Comparison of ENCODE assay signal across 8 cellular contexts in the genomic region with DNA sequence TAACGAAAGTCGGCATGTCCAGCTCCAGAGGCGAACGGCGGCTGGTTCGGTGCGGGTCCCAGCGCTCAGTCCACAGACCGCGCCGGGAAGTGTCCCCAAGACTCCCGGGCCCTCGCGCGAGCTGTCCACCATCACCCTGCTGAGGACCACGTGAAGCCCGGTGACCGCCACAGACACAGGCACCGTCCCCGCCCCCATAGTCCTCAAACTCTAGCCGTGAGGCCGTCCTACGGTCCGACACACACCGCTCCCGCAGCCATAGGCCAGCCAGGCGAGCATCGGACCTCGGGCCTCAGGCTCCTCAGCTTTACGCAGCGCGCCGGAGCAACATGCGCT. TPM values are rescaled to one million over a fixed set of nuclear protein-coding genes. Genes with fewer than 3 reads are reported as not detected.
DNase-seq lines count a peak whose midpoint lies in the region; ATAC-seq and TF ChIP-seq lines count a peak whose summit lies in the region.

No MANE protein-coding gene starts in this region.

- CTCF ChIA-PET in activated B cell treated with CpG ODN at 0.5 μM for 24 hours (lab: Charles Lee): interaction anchor here (0.5 to 2.0 kb wide), 5 partner anchors 10 to 1008 kb away, joined by 3 to 12 read pairs (median 3); partner anchors contain the start of gene CBR1

- POLR2A ChIA-PET in activated B cell treated with CpG ODN at 0.5 μM for 24 hours (lab: Charles Lee): interaction anchor here (0.5 to 2.2 kb wide), 27 partner anchors 9 to 1198 kb away, joined by 3 to 60 read pairs (median 4); partner anchors contain the start of genes CBR1, CBR3 and MORC3

- H3K36me3 ChIP-seq in ES-I3 (ENCODE audit: insufficient read depth, low read length): peaks cover 10% of the 10 kb centered on the region

- intact Hi-C loops in activated B cell treated with CpG ODN at 0.5 μM for 24 hours (cut with micrococcal nuclease) (loop anchor here (1.0 to 10.0 kb wide), 9 partner anchors 10 to 1985 kb away; partner anchors contain the start of genes CBR3, DOP1B, MRPS6 and RUNX1), Right ventricle myocardium superior (cut with DNase I) (no loop called here)

- peak overlapping the region; percentile 96 for H3K27ac Mint-ChIP-seq in activated B cell treated with CpG ODN at 0.5 μM for 24 hours
- peak overlapping the region; percentile 96 for H3K27ac Mint-ChIP-seq in progenitor cell of endocrine pancreas

- TF ChIP-seq CTCF in activated B cell treated with CpG ODN at 0.5 μM for 24 hours (IDR thresholded peaks at IDR 0.05) (no peak), progenitor cell of endocrine pancreas (IDR thresholded peaks at IDR 0.05; ENCODE audit: unreplicated experiment) (no peak), GM13977 (IDR thresholded peaks at IDR 0.05; ENCODE audit: extremely low read depth, insufficient read depth, missing control alignments) (no peak)

- no peaks in the 10 kb centered on the region for H3K27me3 Mint-ChIP-seq in activated B cell treated with CpG ODN at 0.5 μM for 24 hours
- peaks cover 3% of the 10 kb centered on the region for H3K27me3 Mint-ChIP-seq in progenitor cell of endocrine pancreas

- no peaks in the 10 kb centered on the region for H3K9me3 ChIP-seq in ES-I3 (ENCODE audit: control insufficient read depth, insufficient read depth, low read length)

- peaks cover 20% of the 10 kb centered on the region for H3K4me1 Mint-ChIP-seq in activated B cell treated with CpG ODN at 0.5 μM for 24 hours
- peaks cover 4% of the 10 kb centered on the region for H3K4me1 Mint-ChIP-seq in progenitor cell of endocrine pancreas (ENCODE audit: low read depth)

- in situ Hi-C loops in GM13977 (cut with MboI; ENCODE audit: low pct_unique_long_range_greater_than_20kb, low sequenced_read_pairs, unreplicated experiment): no loop called here

- DNase-seq in activated B cell treated with CpG ODN at 0.5 μM for 24 hours (no peak), Right ventricle myocardium superior (peak; percentile 69), progenitor cell of endocrine pancreas (ENCODE audit: low spot score, unreplicated experiment) (peak; percentile 37), GM13977 (ENCODE audit: low spot score) (no peak), mesenteric fat pad (ENCODE audit: low spot score) (no peak)

- H3K4me3 Mint-ChIP-seq in activated B cell treated with CpG ODN at 0.5 μM for 24 hours: peak overlapping the region; percentile 95
- H3K4me3 Mint-ChIP-seq in progenitor cell of endocrine pancreas (ENCODE audit: low read depth): peak overlapping the region; percentile 96

- ATAC-seq in GM21381 (IDR thresholded peaks at IDR 0.05; ENCODE audit: unreplicated experiment) (peak; percentile 54), HG03521 (IDR thresholded peaks at IDR 0.05; ENCODE audit: unreplicated experiment) (peak; percentile 39), activated B cell treated with CpG ODN at 0.5 μM for 24 hours (ENCODE audit: low read depth) (peak; percentile 36), Right ventricle myocardium superior (ENCODE audit: poor library complexity) (peak; percentile 47)

- H3K36me3 Mint-ChIP-seq in activated B cell treated with CpG ODN at 0.5 μM for 24 hours (ENCODE audit: low read depth) (peaks cover 43% of the 10 kb centered on the region), progenitor cell of endocrine pancreas (ENCODE audit: insufficient read depth) (peaks cover 10% of the 10 kb centered on the region)

- H3K9me3 Mint-ChIP-seq in activated B cell treated with CpG ODN at 0.5 μM for 24 hours: no peaks in the 10 kb centered on the region
- H3K9me3 Mint-ChIP-seq in progenitor cell of endocrine pancreas (ENCODE audit: low read depth): no peaks in the 10 kb centered on the region

- H3K9ac ChIP-seq in ES-I3 (ENCODE audit: low read depth, low read length): peak overlapping the region; percentile 90

- no peaks in the 10 kb centered on the region for H3K4me1 ChIP-seq in ES-I3 (ENCODE audit: insufficient read depth, low read length)

RNA-seq across cellular contexts. Expression of gene SETD4, which starts 0.5 kb away (rescaled TPM):
- total RNA-seq in activated B cell treated with CpG ODN at 0.5 μM for 24 hours (31.6 and 40.4 TPM in 2 replicates), Right ventricle myocardium superior (10.7 TPM), progenitor cell of endocrine pancreas (45.8 and 45.9 TPM in 2 replicates), mesenteric fat pad (12.9 TPM)

RNA-seq across cellular contexts. Expression of gene CBR1, which starts 10.0 kb away (rescaled TPM):
- 17.5 and 20.3 TPM in 2 replicates for total RNA-seq in activated B cell treated with CpG ODN at 0.5 μM for 24 hours
- 26.1 TPM for total RNA-seq in Right ventricle myocardium superior
- 13.2 and 13.5 TPM in 2 replicates for total RNA-seq in progenitor cell of endocrine pancreas
- 46.7 TPM for total RNA-seq in mesenteric fat pad

Comparison
In these comparisons a context has a peak if more than half of its experiments do, and no peak if none do; other contexts are left out.
1. DNase-seq: peak in Right ventricle myocardium superior (single experiment) and progenitor cell of endocrine pancreas (single experiment); none in activated B cell treated with CpG ODN at 0.5 μM for 24 hours (single experiment), GM13977 (single experiment) and mesenteric fat pad (single experiment).
2. Peak in every context shown above with its lines, with median percentiles within 50 percentile points of each other: ATAC-seq.